In the genomic region with DNA sequence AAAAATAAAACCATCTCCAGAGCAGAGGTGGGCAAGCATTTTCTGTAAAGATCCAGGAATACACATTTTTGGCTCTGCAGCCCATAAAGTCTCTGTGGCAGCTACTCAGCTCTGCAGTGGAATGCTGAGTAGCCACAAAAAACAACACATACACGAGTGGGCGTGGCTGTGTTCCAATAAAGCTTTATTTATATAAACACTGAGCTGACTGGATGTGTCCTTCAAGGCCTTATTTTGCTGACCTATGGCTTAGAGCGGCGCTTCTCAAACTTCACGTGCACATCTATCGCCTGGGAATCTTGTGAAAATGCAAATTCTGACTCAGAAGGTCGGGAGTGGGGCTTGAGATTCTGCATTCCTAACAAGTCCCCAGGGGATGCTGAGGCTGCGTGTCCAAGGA, we compare ENCODE assay signal across 1 cellular context.
TF ChIP-seq lines count a peak whose summit lies in the region.

No MANE protein-coding gene starts in this region.

TF ChIP-seq in IMR-90, 13 proteins besides CTCF, POLR2A, EP300 and RAD21:
- TF ChIP-seq MAFK (IDR thresholded peaks at IDR 0.05; ENCODE audit: low read depth, low read length): peak; percentile 37; the same call in 1 of the 2 replicates
- no peak for TF ChIP-seq MAZ (IDR thresholded peaks at IDR 0.05; ENCODE audit: borderline replicate concordance, low read depth, low read length)
